ENCODE assay signal across 8 cellular contexts in genomic region chr5:87780831-87781760, GRCh38.
DNase-seq lines count a peak whose midpoint lies in the region; ATAC-seq, FAIRE-seq and TF ChIP-seq lines count a peak whose summit lies in the region.

No MANE protein-coding gene starts in this region.

- H3K36me3 ChIP-seq in BE2C (no peaks in the 10 kb centered on the region), kidney (ENCODE audit: control insufficient read depth in 1 of 2, insufficient read depth in 2 of 2, low read length in 2 of 2) (no peaks in the 10 kb centered on the region)

- H3K9me3 ChIP-seq in BE2C, result no peaks in the 10 kb centered on the region
- no peaks in the 10 kb centered on the region for H3K9me3 ChIP-seq in kidney (ENCODE audit: control insufficient read depth in 1 of 2, low read length in 2 of 2)

- no peaks in the 10 kb centered on the region for H3K9me3 Mint-ChIP-seq in central memory CD8-positive, alpha-beta T cell

- intact Hi-C loops in kidney (cut with DNase I), result no loop called here

- H3K4me3 ChIP-seq in BE2C (ENCODE audit: low read depth, low read length) (no peak overlapping the region), kidney (ENCODE audit: low read length in 2 of 2) (no peak overlapping the region)

- H3K27ac Mint-ChIP-seq in central memory CD8-positive, alpha-beta T cell (ENCODE audit: low read depth), result peak overlapping the region; percentile 41

- H3K4me1 Mint-ChIP-seq in central memory CD8-positive, alpha-beta T cell, result no peaks in the 10 kb centered on the region

- no peak overlapping the region for H3K27ac ChIP-seq in kidney (ENCODE audit: low read depth in 2 of 2, low read length in 2 of 2)

- peak; percentile 90 for FAIRE-seq in kidney (lab: Jason Lieb, UNC)

- H3K27me3 Mint-ChIP-seq in central memory CD8-positive, alpha-beta T cell, result peaks cover 34% of the 10 kb centered on the region

- peak; percentile 100 for ATAC-seq in GM19324 (IDR thresholded peaks at IDR 0.05; ENCODE audit: low FRiP score, unreplicated experiment)
- ATAC-seq in HG03432 (IDR thresholded peaks at IDR 0.05; ENCODE audit: unreplicated experiment), result peak; percentile 100
- peak; percentile 95 for ATAC-seq in central memory CD8-positive, alpha-beta T cell (replicated peaks; ENCODE audit: extremely low read depth, poor library complexity, severe bottlenecking)

- TF ChIP-seq CTCF in BE2C (IDR thresholded peaks at IDR 0.05; ENCODE audit: low read depth, low read length), result peak; percentile 97
- TF ChIP-seq CTCF in kidney (IDR thresholded peaks at IDR 0.05; ENCODE audit: borderline replicate concordance, extremely low read depth, insufficient read depth), result peak; percentile 96

- H3K36me3 Mint-ChIP-seq in central memory CD8-positive, alpha-beta T cell (ENCODE audit: insufficient read depth), result no peaks in the 10 kb centered on the region

- no peak overlapping the region for H3K4me3 Mint-ChIP-seq in central memory CD8-positive, alpha-beta T cell

- DNase-seq in BE2C (peak; percentile 79), NCI-H345 treated with DMSO at 0.1 percent for 48 hours (lab: John Stamatoyannopoulos, UW; ENCODE audit: unreplicated experiment) (peak; percentile 74), kidney (peak; percentile 84)
- peak; percentile 30 to 45 (median 34) for DNase-seq in activated CD4-positive, CD25-positive, alpha-beta regulatory T cell (lab: John Stamatoyannopoulos, UW)
- DNase-seq in central memory CD8-positive, alpha-beta T cell (ENCODE audit: low spot score in 2 of 2), result peak; percentile 61 to 64
- DNase-seq in stimulated activated CD4-positive, alpha-beta T cell treated with anti-CD3 and anti-CD28 coated beads, Interleukin-1b, Interleukin-23, amount 100 ng/mL, for 48 hours, result peak; percentile 74

- H3K27me3 ChIP-seq in BE2C, result peaks cover 24% of the 10 kb centered on the region

- no peak overlapping the region for H3K9ac ChIP-seq in kidney (ENCODE audit: low read length in 2 of 2)

- H3K4me1 ChIP-seq in BE2C (no peaks in the 10 kb centered on the region), kidney (ENCODE audit: control insufficient read depth in 1 of 2, insufficient read depth in 1 of 2, low read depth in 1 of 2, low read length in 2 of 2) (no peaks in the 10 kb centered on the region)
